2 cellular contexts compared by ENCODE assay signal in the genomic region with DNA sequence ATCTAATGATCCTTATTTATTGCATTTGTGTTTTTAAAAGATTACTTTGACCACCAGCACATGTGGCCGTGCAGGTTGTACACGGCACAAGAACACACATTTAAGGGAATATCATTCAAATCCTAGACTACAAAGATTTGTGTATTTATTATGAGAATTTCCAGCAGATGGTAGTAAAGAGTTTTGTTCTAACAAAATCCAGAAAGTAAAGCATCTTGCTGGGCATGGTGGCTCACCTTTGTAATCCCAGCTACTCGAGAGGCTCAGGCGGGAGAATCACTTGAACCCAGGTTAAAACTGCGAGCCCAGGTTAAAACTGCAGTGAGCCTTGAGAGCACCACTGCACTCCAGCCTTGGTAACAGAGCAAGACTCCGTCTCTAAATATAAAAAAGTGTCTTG.
TF ChIP-seq lines count a peak whose summit lies in the region.

No MANE protein-coding gene starts in this region.

TF ChIP-seq in HCT116, 20 proteins besides CTCF, POLR2A, EP300 and RAD21:
- no peak for TF ChIP-seq EZH2phosphoT487 (IDR thresholded peaks at IDR 0.05; ENCODE audit: borderline replicate concordance)

TF ChIP-seq in endothelial cell of umbilical vein, 7 proteins besides CTCF, POLR2A, EP300 and RAD21:
- TF ChIP-seq MYC (IDR thresholded peaks at IDR 0.05; ENCODE audit: low read depth, low read length) (no peak), FOS (IDR thresholded peaks at IDR 0.05; ENCODE audit: borderline replicate concordance, insufficient read depth, low read length) (no peak), GATA2 (IDR thresholded peaks at IDR 0.05; ENCODE audit: insufficient read depth, insufficient read length, low read depth, low read length) (no peak)
- TF ChIP-seq, protein P1, sequence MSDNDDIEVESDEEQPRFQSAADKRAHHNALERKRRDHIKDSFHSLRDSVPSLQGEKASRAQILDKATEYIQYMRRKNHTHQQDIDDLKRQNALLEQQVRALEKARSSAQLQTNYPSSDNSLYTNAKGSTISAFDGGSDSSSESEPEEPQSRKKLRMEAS (IDR thresholded peaks at IDR 0.05; ENCODE audit: insufficient read depth, insufficient read length), result no peak
